ENCODE assay signal across 12 cellular contexts in genomic region chr20:38878798-38879197, GRCh38. TPM values are rescaled to one million over a fixed set of nuclear protein-coding genes. Genes with fewer than 3 reads are reported as not detected.
DNase-seq lines count a peak whose midpoint lies in the region; ATAC-seq and TF ChIP-seq lines count a peak whose summit lies in the region.
"Had no signal": no experiment of that assay in that cellular context is flagged by ENCODE, and none has a peak within 500 bp of the region (broad histone marks: within the 10 kb centered on the region; RNA-seq: fewer than 3 reads in every experiment).

No MANE protein-coding gene starts in this region.

- in situ Hi-C loops in SK-MEL-5 (cut with HindIII; ENCODE audit: low pct_unique_long_range_greater_than_20kb, low sequenced_read_pairs), result no loop called here

- H3K9ac ChIP-seq in fibroblast of lung (ENCODE audit: insufficient read depth, low read length), result no peak overlapping the region
- H3K9ac ChIP-seq in colonic mucosa (ENCODE audit: low read depth in 2 of 2, low read length in 2 of 2), result no peak overlapping the region

- H3K4me1 Mint-ChIP-seq in progenitor cell of endocrine pancreas (ENCODE audit: low read depth), result no peaks in the 10 kb centered on the region

- ATAC-seq in GM19395 (IDR thresholded peaks at IDR 0.05; ENCODE audit: unreplicated experiment), result no peak

- TF ChIP-seq CTCF in fibroblast of lung (conservative IDR thresholded peaks at IDR 0.05 in 1 of 2, IDR thresholded peaks at IDR 0.05 in 1 of 2; ENCODE audit: low read depth in 1 of 2, low read length in 2 of 2), result no peak
- TF ChIP-seq CTCF in progenitor cell of endocrine pancreas (IDR thresholded peaks at IDR 0.05; ENCODE audit: unreplicated experiment), result no peak
- no peak for TF ChIP-seq CTCF in colonic mucosa (IDR thresholded peaks at IDR 0.05)

- peak; percentile 17 for DNase-seq in DMS 273 (lab: John Stamatoyannopoulos, UW; ENCODE audit: unreplicated experiment)
- no peak for DNase-seq in DMS 273 treated with DMSO at 0.1 percent for 48 hours (lab: John Stamatoyannopoulos, UW)
- peak; percentile 35 for DNase-seq in SK-MEL-5 (ENCODE audit: low read depth, low spot score)
- peak; percentile 27 to 33 for DNase-seq in fibroblast of lung (ENCODE audit: low read depth in 2 of 2)
- DNase-seq in progenitor cell of endocrine pancreas (ENCODE audit: low spot score, unreplicated experiment), result peak; percentile 56
- DNase-seq in A172 (ENCODE audit: low spot score), result no peak
- DNase-seq in colonic mucosa, result no peak
- DNase-seq: activated CD4-positive, alpha-beta T cell treated with anti-CD3 and anti-CD28 coated beads for 1 hour; NCI-H524 treated with DMSO at 0.1 percent for 48 hours; right lobe of liver had no signal

- H3K4me2 ChIP-seq in fibroblast of lung (ENCODE audit: extremely low read depth, insufficient read depth, low read length), result no peak overlapping the region

- no peak overlapping the region for H2AFZ ChIP-seq in fibroblast of lung (ENCODE audit: low read length)

- H3K4me3 Mint-ChIP-seq in progenitor cell of endocrine pancreas (ENCODE audit: low read depth), result no peak overlapping the region

- no peaks in the 10 kb centered on the region for H3K9me3 Mint-ChIP-seq in progenitor cell of endocrine pancreas (ENCODE audit: low read depth)

- no peak overlapping the region for H3K4me3 ChIP-seq in fibroblast of lung (replicated peaks in 1 of 4; ENCODE audit: control extremely low read depth in 1 of 4, insufficient read depth in 1 of 4, low read depth in 3 of 4, low read length in 4 of 4)
- H3K4me3 ChIP-seq in colonic mucosa, result no peak overlapping the region
- H3K4me3 ChIP-seq: right lobe of liver had no signal

- H3K27ac Mint-ChIP-seq in progenitor cell of endocrine pancreas, result no peak overlapping the region

- H4K20me1 ChIP-seq in fibroblast of lung (ENCODE audit: control insufficient read depth, extremely low read depth, insufficient read depth, low read length), result no peaks in the 10 kb centered on the region

- H3K27me3 ChIP-seq in fibroblast of lung (ENCODE audit: control insufficient read depth, insufficient read depth, low read length) (peaks cover 2% of the 10 kb centered on the region), colonic mucosa (no peaks in the 10 kb centered on the region)
- H3K27me3 ChIP-seq: right lobe of liver had no signal

- intact Hi-C loops in colonic mucosa (cut with DNase I), result no loop called here

- no peaks in the 10 kb centered on the region for H3K36me3 Mint-ChIP-seq in progenitor cell of endocrine pancreas (ENCODE audit: insufficient read depth)

- no peaks in the 10 kb centered on the region for H3K79me2 ChIP-seq in fibroblast of lung (ENCODE audit: control insufficient read depth, insufficient read depth, low read length)

- H3K4me1 ChIP-seq in fibroblast of lung (ENCODE audit: control insufficient read depth, extremely low read depth, insufficient read depth, low read length) (no peaks in the 10 kb centered on the region), colonic mucosa (peaks cover 3% of the 10 kb centered on the region)

- H3K9me3 ChIP-seq in fibroblast of lung (ENCODE audit: control insufficient read depth, insufficient read depth, low read depth, low read length) (no peaks in the 10 kb centered on the region), colonic mucosa (no peaks in the 10 kb centered on the region)
- H3K9me3 ChIP-seq: right lobe of liver had no signal

- H3K27ac ChIP-seq in fibroblast of lung (ENCODE audit: insufficient read depth, low read length), result no peak overlapping the region
- no peak overlapping the region for H3K27ac ChIP-seq in colonic mucosa
- H3K27ac ChIP-seq: 22Rv1, right lobe of liver had no signal

- H3K36me3 ChIP-seq in fibroblast of lung (ENCODE audit: control insufficient read depth, insufficient read depth, low read length) (no peaks in the 10 kb centered on the region), colonic mucosa (no peaks in the 10 kb centered on the region)
- H3K36me3 ChIP-seq: right lobe of liver had no signal

- H3K27me3 Mint-ChIP-seq in progenitor cell of endocrine pancreas, result peaks cover 31% of the 10 kb centered on the region

RNA-seq across cellular contexts. Expression of gene FAM83D, which starts 47.4 kb away (rescaled TPM):
- total RNA-seq in SK-MEL-5 (2014; rRNA removed; shearing (Covaris generic)), result 35.7 and 36.6 TPM in 2 replicates
- 40.8 and 48.1 TPM in 2 replicates for polyA plus RNA-seq in SK-MEL-5 (2015; cell fraction: cytosol; rRNA removed)
- polyA plus RNA-seq in SK-MEL-5 (2015; cell fraction: nucleus; rRNA removed), result 27.0 and 38.0 TPM in 2 replicates
- total RNA-seq in fibroblast of lung, result 15.2 and 21.3 TPM in 2 replicates
- polyA plus RNA-seq in fibroblast of lung, result 34.5 and 45.5 TPM in 2 replicates
- polyA plus RNA-seq in fibroblast of lung (2012), result 17.5 and 25.6 TPM in 2 replicates
- 21.0 and 22.0 TPM in 2 replicates for polyA minus RNA-seq in fibroblast of lung (ENCODE audit: low replicate concordance)
- 12.6 and 13.8 TPM in 2 replicates for total RNA-seq in progenitor cell of endocrine pancreas
- total RNA-seq in A172 (2014; rRNA removed; shearing (Covaris generic)), result 83.9 and 103 TPM in 2 replicates
- 10 to 100 TPM; 25.5 to 32.6 TPM for total RNA-seq in colonic mucosa

Comparison
In these comparisons a context has a peak if more than half of its experiments do, and no peak if none do; other contexts are left out.
1. DNase-seq: peak in DMS 273 (single experiment), SK-MEL-5 (single experiment), fibroblast of lung (2 of 2) and progenitor cell of endocrine pancreas (single experiment); none in DMS 273 treated with DMSO at 0.1 percent for 48 hours (single experiment), A172 (single experiment) and colonic mucosa (single experiment).